Comparison of ENCODE assay signal across 23 cellular contexts in the genomic region with DNA sequence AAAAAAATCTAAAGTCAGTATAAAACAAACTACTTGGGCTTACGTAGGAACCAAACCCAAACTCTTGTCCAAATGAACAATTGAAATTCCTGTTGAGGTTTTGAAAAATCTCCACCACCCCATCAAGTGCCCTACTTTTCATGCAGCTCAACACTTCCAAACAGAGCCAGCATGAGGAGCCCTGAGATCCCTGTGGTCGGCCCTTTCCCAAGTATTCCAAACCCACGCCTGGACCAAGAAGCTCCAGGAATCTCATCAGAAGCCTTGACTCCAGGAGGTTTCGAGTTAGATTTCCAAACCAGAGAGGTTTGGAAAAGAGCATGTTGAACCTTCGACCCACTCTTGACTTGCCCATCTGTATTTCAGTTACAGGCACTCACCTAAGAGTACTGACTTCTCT.
"Had no signal": no experiment of that assay in that cellular context is flagged by ENCODE, and none has a peak within 500 bp of the region (broad histone marks: within the 10 kb centered on the region; RNA-seq: fewer than 3 reads in every experiment).

No MANE protein-coding gene starts in this region.

- H3K9ac ChIP-seq: SK-N-SH had no signal

- H3K4me1 ChIP-seq: Peyer's patch, SJCRH30 had no signal

- H3K27me3 ChIP-seq: brain microvascular endothelial cell, cardiac muscle cell, Peyer's patch, SJCRH30 had no signal

- H3K4me1 Mint-ChIP-seq: activated naive CD4-positive, alpha-beta T cell treated with anti-CD3 and anti-CD28 coated beads, Interleukin-2, amount 50 U/mL, for 24 hours had no signal

- H3K4me3 ChIP-seq: cardiac muscle cell, Peyer's patch, SJCRH30 had no signal

- ATAC-seq: activated CD4-positive, CD25-positive, alpha-beta regulatory T cell treated with anti-CD3 and anti-CD28 coated beads, Interleukin-2, amount 50 U/mL, for 24 hours; activated CD8-positive, alpha-beta T cell treated with anti-CD3 and anti-CD28 coated beads for 36 hours had no signal

- H3K9me3 ChIP-seq: Peyer's patch, SJCRH30, SK-N-SH had no signal

- H3K9me3 Mint-ChIP-seq: activated CD8-positive, alpha-beta T cell treated with anti-CD3 and anti-CD28 coated beads for 36 hours had no signal

- DNase-seq: activated CD4-positive, alpha-beta T cell treated with anti-CD3 and anti-CD28 coated beads for 4 hours; activated CD8-positive, alpha-beta memory T cell treated with anti-CD3 and anti-CD28 coated beads, Interleukin-2, amount 50 U/mL, for 4 hours; activated CD8-positive, alpha-beta T cell treated with anti-CD3 and anti-CD28 coated beads for 36 hours; activated T-cell treated with anti-CD3 and anti-CD28 coated beads, Interleukin-2, amount 50 U/mL, for 1 hour; aorta; brain microvascular endothelial cell; KG1; NCI-H1048; NCI-H146; NCI-H187 treated with DMSO at 0.1 percent for 48 hours; NCI-H2081 treated with DMSO at 0.1 percent for 48 hours; NCI-H446; NCI-H524; Peyer's patch; Right ventricle myocardium superior; SJCRH30; SK-N-SH; T-helper 1 cell; WERI-Rb-1 had no signal

- H3K27me3 Mint-ChIP-seq: activated CD8-positive, alpha-beta T cell treated with anti-CD3 and anti-CD28 coated beads for 36 hours had no signal

- H3K27ac ChIP-seq: brain microvascular endothelial cell, cardiac muscle cell, Peyer's patch, RWPE1, SJCRH30, WERI-Rb-1 had no signal

- H3K27ac Mint-ChIP-seq: activated CD8-positive, alpha-beta T cell treated with anti-CD3 and anti-CD28 coated beads for 36 hours; activated naive CD4-positive, alpha-beta T cell treated with anti-CD3 and anti-CD28 coated beads, Interleukin-2, amount 50 U/mL, for 24 hours had no signal

- H3K4me3 Mint-ChIP-seq: activated CD8-positive, alpha-beta T cell treated with anti-CD3 and anti-CD28 coated beads for 36 hours; activated naive CD4-positive, alpha-beta T cell treated with anti-CD3 and anti-CD28 coated beads, Interleukin-2, amount 50 U/mL, for 24 hours had no signal

- H3K36me3 ChIP-seq: brain microvascular endothelial cell, cardiac muscle cell, Peyer's patch, SJCRH30, WERI-Rb-1 had no signal
